Comparison of ENCODE assay signal across 21 cellular contexts in the genomic region with DNA sequence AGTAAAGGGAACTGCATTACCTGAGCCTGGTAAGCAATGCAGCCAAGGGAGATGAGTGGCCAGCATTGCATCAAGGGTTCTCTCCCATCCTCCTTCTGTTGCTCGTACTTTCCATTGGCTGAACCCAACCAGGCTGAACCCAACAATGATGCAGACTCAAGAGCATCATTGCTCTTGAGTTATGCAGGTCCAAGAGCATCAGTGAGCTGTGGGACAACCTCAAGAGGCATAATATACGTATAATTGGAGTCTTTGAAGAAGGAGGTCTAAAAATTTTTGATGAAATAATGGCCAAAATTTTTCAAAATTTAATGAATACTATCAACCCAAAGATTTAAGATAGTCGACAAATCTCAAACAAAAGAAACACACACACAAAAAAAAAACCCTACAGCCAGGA.
DNase-seq lines count a peak whose midpoint lies in the region; TF ChIP-seq lines count a peak whose summit lies in the region.
"Had no signal": no experiment of that assay in that cellular context is flagged by ENCODE, and none has a peak within 500 bp of the region (broad histone marks: within the 10 kb centered on the region; RNA-seq: fewer than 3 reads in every experiment).

No MANE protein-coding gene starts in this region.

- CTCF ChIA-PET in HEK293 (lab: Yijun Ruan, JAX) = no interaction called here

- no peak overlapping the region for H3K9ac ChIP-seq in rectal smooth muscle tissue (ENCODE audit: low read length)

- no peaks in the 10 kb centered on the region for H3K27me3 ChIP-seq in rectal smooth muscle tissue (ENCODE audit: control insufficient read depth, insufficient read depth, low read length)
- H3K27me3 ChIP-seq in esophagus muscularis mucosa = no peaks in the 10 kb centered on the region
- H3K27me3 ChIP-seq: BE2C, Peyer's patch, SJCRH30 had no signal

- no peaks in the 10 kb centered on the region for H3K4me1 ChIP-seq in HEK293 (ENCODE audit: control insufficient read depth, insufficient read depth, low read length)
- no peaks in the 10 kb centered on the region for H3K4me1 ChIP-seq in rectal smooth muscle tissue (ENCODE audit: control insufficient read depth, insufficient read depth, low read length)
- H3K4me1 ChIP-seq in esophagus muscularis mucosa = no peaks in the 10 kb centered on the region
- H3K4me1 ChIP-seq: BE2C, Peyer's patch, SJCRH30 had no signal

- TF ChIP-seq POLR2A in esophagus muscularis mucosa (IDR thresholded peaks at IDR 0.05; ENCODE audit: low read depth) = no peak

- TF ChIP-seq CTCF in HEK293 (tag by site-specific recombination; IDR thresholded peaks at IDR 0.05) (no peak), epithelial cell of esophagus (IDR thresholded peaks at IDR 0.05; ENCODE audit: insufficient read depth, low read depth, low read length, missing control alignments) (no peak), esophagus muscularis mucosa (IDR thresholded peaks at IDR 0.05) (no peak)

- intact Hi-C loops in esophagus muscularis mucosa (cut with DNase I) = no loop called here

- TF ChIP-seq EP300 in esophagus muscularis mucosa (IDR thresholded peaks at IDR 0.05) = no peak

- H3K27ac ChIP-seq in HEK293 (ENCODE audit: extremely low read depth, low read depth, low read length) (no peak overlapping the region), rectal smooth muscle tissue (ENCODE audit: low read depth, low read length) (no peak overlapping the region), esophagus muscularis mucosa (replicated peaks in 1 of 4) (no peak overlapping the region)
- H3K27ac ChIP-seq: Peyer's patch, SJCRH30 had no signal

- no peak overlapping the region for H3K4me3 ChIP-seq in HEK293 (ENCODE audit: low read depth, low read length)
- no peak overlapping the region for H3K4me3 ChIP-seq in epithelial cell of esophagus (ENCODE audit: low read length)
- peak overlapping the region; percentile 7 for H3K4me3 ChIP-seq in rectal smooth muscle tissue (ENCODE audit: low read length)
- no peak overlapping the region for H3K4me3 ChIP-seq in esophagus muscularis mucosa
- H3K4me3 ChIP-seq: GM12878, Peyer's patch, SJCRH30 had no signal

- H3K9me3 ChIP-seq in HEK293 (ENCODE audit: control insufficient read depth, insufficient read depth, low read depth, low read length) (no peaks in the 10 kb centered on the region), esophagus muscularis mucosa (peaks cover 0 to 20% (median 12%) of the 10 kb centered on the region in 4 donors)
- H3K9me3 ChIP-seq: BE2C, Peyer's patch, SJCRH30 had no signal

- WGBS in esophagus muscularis mucosa = 94% methylated on average over 3 of the region's 3 CpGs

- POLR2A ChIA-PET in HEK293 (lab: Yijun Ruan, JAX) = no interaction called here

- H3K36me3 ChIP-seq in HEK293 (ENCODE audit: control insufficient read depth in 2 of 2, insufficient read depth in 1 of 2, low read length in 2 of 2) (no peaks in the 10 kb centered on the region), rectal smooth muscle tissue (ENCODE audit: control insufficient read depth, insufficient read depth, low read length) (no peaks in the 10 kb centered on the region), esophagus muscularis mucosa (no peaks in the 10 kb centered on the region)
- H3K36me3 ChIP-seq: BE2C, Peyer's patch, SJCRH30 had no signal

- DNase-seq in amniotic epithelial cell (ENCODE audit: low read depth) (peak; percentile 3), epithelial cell of esophagus (ENCODE audit: low read depth) (peak; percentile 3), ureter (ENCODE audit: low spot score) (no peak), esophagus muscularis mucosa (ENCODE audit: extremely low spot score) (no peak), NCI-H2029 treated with DMSO at 0.1 percent for 48 hours (lab: John Stamatoyannopoulos, UW) (no peak)
- DNase-seq: BE2C, DND-41, H7, HFFc6, KBM-7, NCI-H1092, NCI-H1436 treated with DMSO at 0.1 percent for 48 hours, NCI-H1930, NCI-H2171 treated with DMSO at 0.1 percent for 48 hours, NCI-H524 treated with DMSO at 0.1 percent for 48 hours, NCI-H82, Peyer's patch, SJCRH30 had no signal

TF ChIP-seq in HEK293, 187 proteins besides CTCF, POLR2A, EP300 and RAD21:
- TF ChIP-seq, protein P1, sequence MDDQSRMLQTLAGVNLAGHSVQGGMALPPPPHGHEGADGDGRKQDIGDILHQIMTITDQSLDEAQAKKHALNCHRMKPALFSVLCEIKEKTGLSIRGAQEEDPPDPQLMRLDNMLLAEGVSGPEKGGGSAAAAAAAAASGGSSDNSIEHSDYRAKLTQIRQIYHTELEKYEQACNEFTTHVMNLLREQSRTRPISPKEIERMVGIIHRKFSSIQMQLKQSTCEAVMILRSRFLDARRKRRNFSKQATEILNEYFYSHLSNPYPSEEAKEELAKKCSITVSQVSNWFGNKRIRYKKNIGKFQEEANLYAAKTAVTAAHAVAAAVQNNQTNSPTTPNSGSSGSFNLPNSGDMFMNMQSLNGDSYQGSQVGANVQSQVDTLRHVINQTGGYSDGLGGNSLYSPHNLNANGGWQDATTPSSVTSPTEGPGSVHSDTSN (CRISPR knock-in tag; IDR thresholded peaks at IDR 0.05) = no peak
- TF ChIP-seq ZNF132 (tag by site-specific recombination; IDR thresholded peaks at IDR 0.05; ENCODE audit: borderline replicate concordance) (no peak), SETDB1 (IDR thresholded peaks at IDR 0.05; ENCODE audit: insufficient read length, low read length) (peak; percentile 22), ZNF133 (tag by site-specific recombination; IDR thresholded peaks at IDR 0.05) (peak; percentile 93), EGR2 (tag by site-specific recombination; IDR thresholded peaks at IDR 0.05; ENCODE audit: low read depth) (no peak), KLF8 (tag by site-specific recombination; IDR thresholded peaks at IDR 0.05) (no peak), ZNF341 (tag by site-specific recombination; IDR thresholded peaks at IDR 0.05; ENCODE audit: low read depth) (no peak), ZNF16 (tag by site-specific recombination; IDR thresholded peaks at IDR 0.05; ENCODE audit: low read depth) (no peak), ZNF670 (tag by site-specific recombination; IDR thresholded peaks at IDR 0.05; ENCODE audit: low read depth) (no peak)
- TF ChIP-seq, protein P2, sequence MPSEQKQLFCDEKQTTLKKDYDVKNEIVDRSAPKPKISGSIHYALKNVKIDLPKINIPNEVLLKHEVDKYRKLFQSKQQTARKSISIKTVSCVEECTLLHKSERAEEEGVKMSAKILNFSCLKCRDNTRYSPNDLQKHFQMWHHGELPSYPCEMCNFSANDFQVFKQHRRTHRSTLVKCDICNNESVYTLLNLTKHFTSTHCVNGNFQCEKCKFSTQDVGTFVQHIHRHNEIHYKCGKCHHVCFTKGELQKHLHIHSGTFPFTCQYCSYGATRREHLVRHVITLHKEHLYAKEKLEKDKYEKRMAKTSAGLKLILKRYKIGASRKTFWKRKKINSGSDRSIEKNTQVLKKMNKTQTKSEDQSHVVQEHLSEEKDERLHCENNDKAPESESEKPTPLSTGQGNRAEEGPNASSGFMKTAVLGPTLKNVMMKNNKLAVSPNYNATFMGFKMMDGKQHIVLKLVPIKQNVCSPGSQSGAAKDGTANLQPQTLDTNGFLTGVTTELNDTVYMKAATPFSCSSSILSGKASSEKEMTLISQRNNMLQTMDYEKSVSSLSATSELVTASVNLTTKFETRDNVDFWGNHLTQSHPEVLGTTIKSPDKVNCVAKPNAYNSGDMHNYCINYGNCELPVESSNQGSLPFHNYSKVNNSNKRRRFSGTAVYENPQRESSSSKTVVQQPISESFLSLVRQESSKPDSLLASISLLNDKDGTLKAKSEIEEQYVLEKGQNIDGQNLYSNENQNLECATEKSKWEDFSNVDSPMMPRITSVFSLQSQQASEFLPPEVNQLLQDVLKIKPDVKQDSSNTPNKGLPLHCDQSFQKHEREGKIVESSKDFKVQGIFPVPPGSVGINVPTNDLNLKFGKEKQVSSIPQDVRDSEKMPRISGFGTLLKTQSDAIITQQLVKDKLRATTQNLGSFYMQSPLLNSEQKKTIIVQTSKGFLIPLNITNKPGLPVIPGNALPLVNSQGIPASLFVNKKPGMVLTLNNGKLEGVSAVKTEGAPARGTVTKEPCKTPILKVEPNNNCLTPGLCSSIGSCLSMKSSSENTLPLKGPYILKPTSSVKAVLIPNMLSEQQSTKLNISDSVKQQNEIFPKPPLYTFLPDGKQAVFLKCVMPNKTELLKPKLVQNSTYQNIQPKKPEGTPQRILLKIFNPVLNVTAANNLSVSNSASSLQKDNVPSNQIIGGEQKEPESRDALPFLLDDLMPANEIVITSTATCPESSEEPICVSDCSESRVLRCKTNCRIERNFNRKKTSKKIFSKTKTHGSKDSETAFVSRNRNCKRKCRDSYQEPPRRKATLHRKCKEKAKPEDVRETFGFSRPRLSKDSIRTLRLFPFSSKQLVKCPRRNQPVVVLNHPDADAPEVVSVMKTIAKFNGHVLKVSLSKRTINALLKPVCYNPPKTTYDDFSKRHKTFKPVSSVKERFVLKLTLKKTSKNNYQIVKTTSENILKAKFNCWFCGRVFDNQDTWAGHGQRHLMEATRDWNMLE (tag by site-specific recombination; conservative IDR thresholded peaks at IDR 0.05; ENCODE audit: low read depth) = no peak
- TF ChIP-seq, protein P3, sequence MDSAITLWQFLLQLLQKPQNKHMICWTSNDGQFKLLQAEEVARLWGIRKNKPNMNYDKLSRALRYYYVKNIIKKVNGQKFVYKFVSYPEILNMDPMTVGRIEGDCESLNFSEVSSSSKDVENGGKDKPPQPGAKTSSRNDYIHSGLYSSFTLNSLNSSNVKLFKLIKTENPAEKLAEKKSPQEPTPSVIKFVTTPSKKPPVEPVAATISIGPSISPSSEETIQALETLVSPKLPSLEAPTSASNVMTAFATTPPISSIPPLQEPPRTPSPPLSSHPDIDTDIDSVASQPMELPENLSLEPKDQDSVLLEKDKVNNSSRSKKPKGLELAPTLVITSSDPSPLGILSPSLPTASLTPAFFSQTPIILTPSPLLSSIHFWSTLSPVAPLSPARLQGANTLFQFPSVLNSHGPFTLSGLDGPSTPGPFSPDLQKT (IDR thresholded peaks at IDR 0.05; ENCODE audit: borderline replicate concordance, low read depth, low read length) = no peak

Comparison
In these comparisons a context has a peak if more than half of its experiments do, and no peak if none do; other contexts are left out.
1. DNase-seq: peak in amniotic epithelial cell (single experiment) and epithelial cell of esophagus (single experiment); none in ureter (single experiment), esophagus muscularis mucosa (single experiment) and NCI-H2029 treated with DMSO at 0.1 percent for 48 hours (single experiment).